Comparison of ENCODE assay signal across 1 cellular context in genomic region chr15:83558146-83558545, GRCh38.
A peak's percentile ranks its signal among the peaks of the same experiment; 100 is the strongest.
TF ChIP-seq lines count a peak whose summit lies in the region.

No MANE protein-coding gene starts in this region.

TF ChIP-seq in HepG2, 621 proteins besides CTCF, POLR2A, EP300 and RAD21:
- TF ChIP-seq, protein P1, sequence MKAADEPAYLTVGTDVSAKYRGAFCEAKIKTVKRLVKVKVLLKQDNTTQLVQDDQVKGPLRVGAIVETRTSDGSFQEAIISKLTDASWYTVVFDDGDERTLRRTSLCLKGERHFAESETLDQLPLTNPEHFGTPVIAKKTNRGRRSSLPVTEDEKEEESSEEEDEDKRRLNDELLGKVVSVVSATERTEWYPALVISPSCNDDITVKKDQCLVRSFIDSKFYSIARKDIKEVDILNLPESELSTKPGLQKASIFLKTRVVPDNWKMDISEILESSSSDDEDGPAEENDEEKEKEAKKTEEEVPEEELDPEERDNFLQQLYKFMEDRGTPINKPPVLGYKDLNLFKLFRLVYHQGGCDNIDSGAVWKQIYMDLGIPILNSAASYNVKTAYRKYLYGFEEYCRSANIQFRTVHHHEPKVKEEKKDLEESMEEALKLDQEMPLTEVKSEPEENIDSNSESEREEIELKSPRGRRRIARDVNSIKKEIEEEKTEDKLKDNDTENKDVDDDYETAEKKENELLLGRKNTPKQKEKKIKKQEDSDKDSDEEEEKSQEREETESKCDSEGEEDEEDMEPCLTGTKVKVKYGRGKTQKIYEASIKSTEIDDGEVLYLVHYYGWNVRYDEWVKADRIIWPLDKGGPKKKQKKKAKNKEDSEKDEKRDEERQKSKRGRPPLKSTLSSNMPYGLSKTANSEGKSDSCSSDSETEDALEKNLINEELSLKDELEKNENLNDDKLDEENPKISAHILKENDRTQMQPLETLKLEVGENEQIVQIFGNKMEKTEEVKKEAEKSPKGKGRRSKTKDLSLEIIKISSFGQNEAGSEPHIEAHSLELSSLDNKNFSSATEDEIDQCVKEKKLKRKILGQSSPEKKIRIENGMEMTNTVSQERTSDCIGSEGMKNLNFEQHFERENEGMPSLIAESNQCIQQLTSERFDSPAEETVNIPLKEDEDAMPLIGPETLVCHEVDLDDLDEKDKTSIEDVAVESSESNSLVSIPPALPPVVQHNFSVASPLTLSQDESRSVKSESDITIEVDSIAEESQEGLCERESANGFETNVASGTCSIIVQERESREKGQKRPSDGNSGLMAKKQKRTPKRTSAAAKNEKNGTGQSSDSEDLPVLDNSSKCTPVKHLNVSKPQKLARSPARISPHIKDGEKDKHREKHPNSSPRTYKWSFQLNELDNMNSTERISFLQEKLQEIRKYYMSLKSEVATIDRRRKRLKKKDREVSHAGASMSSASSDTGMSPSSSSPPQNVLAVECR (CRISPR knock-in tag; IDR thresholded peaks at IDR 0.05; ENCODE audit: borderline replicate concordance): no peak
- TF ChIP-seq, protein P2, sequence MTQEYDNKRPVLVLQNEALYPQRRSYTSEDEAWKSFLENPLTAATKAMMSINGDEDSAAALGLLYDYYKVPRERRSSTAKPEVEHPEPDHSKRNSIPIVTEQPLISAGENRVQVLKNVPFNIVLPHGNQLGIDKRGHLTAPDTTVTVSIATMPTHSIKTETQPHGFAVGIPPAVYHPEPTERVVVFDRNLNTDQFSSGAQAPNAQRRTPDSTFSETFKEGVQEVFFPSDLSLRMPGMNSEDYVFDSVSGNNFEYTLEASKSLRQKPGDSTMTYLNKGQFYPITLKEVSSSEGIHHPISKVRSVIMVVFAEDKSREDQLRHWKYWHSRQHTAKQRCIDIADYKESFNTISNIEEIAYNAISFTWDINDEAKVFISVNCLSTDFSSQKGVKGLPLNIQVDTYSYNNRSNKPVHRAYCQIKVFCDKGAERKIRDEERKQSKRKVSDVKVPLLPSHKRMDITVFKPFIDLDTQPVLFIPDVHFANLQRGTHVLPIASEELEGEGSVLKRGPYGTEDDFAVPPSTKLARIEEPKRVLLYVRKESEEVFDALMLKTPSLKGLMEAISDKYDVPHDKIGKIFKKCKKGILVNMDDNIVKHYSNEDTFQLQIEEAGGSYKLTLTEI (CRISPR knock-in tag; conservative IDR thresholded peaks at IDR 0.05): no peak
- no peak for TF ChIP-seq ONECUT2 (CRISPR knock-in tag; IDR thresholded peaks at IDR 0.05)
- peak; percentile 67 for TF ChIP-seq CEBPB (IDR thresholded peaks at IDR 0.05; ENCODE audit: borderline replicate concordance, low read depth, low read length)
